22 cellular contexts compared by ENCODE assay signal in the genomic region with DNA sequence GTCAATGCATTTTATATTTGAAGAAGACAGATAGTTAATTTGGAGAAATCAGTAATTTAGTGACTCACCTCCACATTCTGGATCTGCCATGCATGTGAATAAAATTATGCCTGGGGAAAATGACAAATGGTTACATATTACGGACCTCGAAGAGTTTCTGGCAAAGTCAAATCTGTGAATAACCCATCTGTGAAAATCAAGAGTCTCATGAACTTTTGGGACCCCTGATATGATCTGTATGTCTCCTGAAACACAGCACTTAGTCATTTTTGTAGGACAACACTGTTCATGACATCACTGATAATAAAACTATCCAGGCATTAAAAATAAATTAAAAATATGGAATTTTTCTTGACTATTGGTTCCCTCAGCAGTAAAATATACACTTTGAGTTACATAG.
"Had no signal": no experiment of that assay in that cellular context is flagged by ENCODE, and none has a peak within 500 bp of the region (broad histone marks: within the 10 kb centered on the region; RNA-seq: fewer than 3 reads in every experiment).

No MANE protein-coding gene starts in this region.

- H3K27me3 Mint-ChIP-seq: activated CD4-positive, alpha-beta memory T cell treated with anti-CD3 and anti-CD28 coated beads, Interleukin-2, amount 10 ng/mL, durations not matched to agents 7 days and 5 days; activated CD4-positive, alpha-beta T cell treated with anti-CD3 and anti-CD28 coated beads, Interleukin-2, amount 10 ng/mL, durations not matched to agents 7 days and 5 days had no signal

- H3K4me1 ChIP-seq: Peyer's patch had no signal

- H3K36me3 Mint-ChIP-seq: activated naive CD8-positive, alpha-beta T cell treated with anti-CD3 and anti-CD28 coated beads, Interleukin-2, amount 10 ng/mL, durations not matched to agents 7 days and 5 days had no signal

- H3K27ac ChIP-seq: adrenal gland, Peyer's patch, RWPE1 had no signal

- H3K9me3 ChIP-seq: adrenal gland, Peyer's patch, SJCRH30 had no signal

- H3K4me3 ChIP-seq: adrenal gland, Peyer's patch, SJCRH30 had no signal

- H3K36me3 ChIP-seq: adrenal gland, Peyer's patch, SJCRH30 had no signal

- H3K4me3 Mint-ChIP-seq: activated CD4-positive, alpha-beta memory T cell treated with anti-CD3 and anti-CD28 coated beads, Interleukin-2, amount 10 ng/mL, durations not matched to agents 7 days and 5 days; activated CD4-positive, alpha-beta T cell treated with anti-CD3 and anti-CD28 coated beads, Interleukin-2, amount 10 ng/mL, durations not matched to agents 7 days and 5 days; activated naive CD8-positive, alpha-beta T cell treated with anti-CD3 and anti-CD28 coated beads, Interleukin-2, amount 10 ng/mL, durations not matched to agents 7 days and 5 days; activated T-cell treated with anti-CD3 and anti-CD28 coated beads, Interleukin-2, amount 50 U/mL, for 72 hours had no signal

- H3K4me1 Mint-ChIP-seq: activated CD4-positive, alpha-beta memory T cell treated with anti-CD3 and anti-CD28 coated beads, Interleukin-2, amount 10 ng/mL, durations not matched to agents 7 days and 5 days; activated CD4-positive, alpha-beta T cell treated with anti-CD3 and anti-CD28 coated beads, Interleukin-2, amount 10 ng/mL, durations not matched to agents 7 days and 5 days; activated naive CD8-positive, alpha-beta T cell treated with anti-CD3 and anti-CD28 coated beads, Interleukin-2, amount 10 ng/mL, durations not matched to agents 7 days and 5 days had no signal

- ATAC-seq: activated T-cell treated with anti-CD3 and anti-CD28 coated beads, Interleukin-2, amount 50 U/mL, for 72 hours had no signal

- H3K27ac Mint-ChIP-seq: activated CD4-positive, alpha-beta memory T cell treated with anti-CD3 and anti-CD28 coated beads, Interleukin-2, amount 10 ng/mL, durations not matched to agents 7 days and 5 days; activated CD4-positive, alpha-beta T cell treated with anti-CD3 and anti-CD28 coated beads, Interleukin-2, amount 10 ng/mL, durations not matched to agents 7 days and 5 days; activated naive CD8-positive, alpha-beta T cell treated with anti-CD3 and anti-CD28 coated beads, Interleukin-2, amount 10 ng/mL, durations not matched to agents 7 days and 5 days; activated T-cell treated with anti-CD3 and anti-CD28 coated beads, Interleukin-2, amount 50 U/mL, for 72 hours had no signal

- H3K27me3 ChIP-seq: adrenal gland, Peyer's patch, SJCRH30 had no signal

- DNase-seq: activated CD4-positive, alpha-beta memory T cell treated with anti-CD3 and anti-CD28 coated beads, Interleukin-2, amount 10 ng/mL, durations not matched to agents 7 days and 5 days; activated CD4-positive, alpha-beta T cell treated with anti-CD3 and anti-CD28 coated beads, Interleukin-2, amount 10 ng/mL, durations not matched to agents 7 days and 5 days; activated CD4-positive, CD25-positive, alpha-beta regulatory T cell; activated CD8-positive, alpha-beta memory T cell treated with anti-CD3 and anti-CD28 coated beads, Interleukin-2, amount 50 U/mL, for 4 hours; activated naive CD4-positive, alpha-beta T cell treated with anti-CD3 and anti-CD28 coated beads, Interleukin-2, amount 50 U/mL, for 16 hours; activated naive CD8-positive, alpha-beta T cell treated with anti-CD3 and anti-CD28 coated beads, Interleukin-2, amount 10 ng/mL, durations not matched to agents 7 days and 5 days; activated T-cell treated with anti-CD3 and anti-CD28 coated beads, Interleukin-2, amount 50 U/mL, for 72 hours; adrenal gland; anterior cingulate cortex; cerebellar nuclear complex; Kasumi-1; NCI-H1048; NCI-H2227 treated with DMSO at 0.1 percent for 48 hours; NCI-H446 treated with DMSO at 0.1 percent for 48 hours; NCI-H524 treated with DMSO at 0.1 percent for 48 hours; NCI-H774; Peyer's patch; Right ventricle myocardium superior; SJCRH30; T-helper 2 cell; T1000 had no signal

- H3K9me3 Mint-ChIP-seq: activated CD4-positive, alpha-beta T cell treated with anti-CD3 and anti-CD28 coated beads, Interleukin-2, amount 10 ng/mL, durations not matched to agents 7 days and 5 days; activated T-cell treated with anti-CD3 and anti-CD28 coated beads, Interleukin-2, amount 50 U/mL, for 72 hours had no signal
